ENCODE assay signal across 1 cellular context in genomic region chr20:3798405-3798768, GRCh38.
TF ChIP-seq lines count a peak whose summit lies in the region.

No MANE protein-coding gene starts in this region.

TF ChIP-seq in GM23338, 12 proteins besides CTCF, POLR2A, EP300 and RAD21 (continued from another document):
- no peak for TF ChIP-seq ZNF462 (CRISPR knock-in tag; IDR thresholded peaks at IDR 0.05)
- TF ChIP-seq ZNF331 (CRISPR knock-in tag; IDR thresholded peaks at IDR 0.05; ENCODE audit: low read depth) = no peak
- TF ChIP-seq POLR2AphosphoS5 (IDR thresholded peaks at IDR 0.05; ENCODE audit: low read depth) = no peak
TF ChIP-seq in GM23338: peak in this region for 0.
